Comparison of ENCODE assay signal across 1 cellular context in the genomic region with DNA sequence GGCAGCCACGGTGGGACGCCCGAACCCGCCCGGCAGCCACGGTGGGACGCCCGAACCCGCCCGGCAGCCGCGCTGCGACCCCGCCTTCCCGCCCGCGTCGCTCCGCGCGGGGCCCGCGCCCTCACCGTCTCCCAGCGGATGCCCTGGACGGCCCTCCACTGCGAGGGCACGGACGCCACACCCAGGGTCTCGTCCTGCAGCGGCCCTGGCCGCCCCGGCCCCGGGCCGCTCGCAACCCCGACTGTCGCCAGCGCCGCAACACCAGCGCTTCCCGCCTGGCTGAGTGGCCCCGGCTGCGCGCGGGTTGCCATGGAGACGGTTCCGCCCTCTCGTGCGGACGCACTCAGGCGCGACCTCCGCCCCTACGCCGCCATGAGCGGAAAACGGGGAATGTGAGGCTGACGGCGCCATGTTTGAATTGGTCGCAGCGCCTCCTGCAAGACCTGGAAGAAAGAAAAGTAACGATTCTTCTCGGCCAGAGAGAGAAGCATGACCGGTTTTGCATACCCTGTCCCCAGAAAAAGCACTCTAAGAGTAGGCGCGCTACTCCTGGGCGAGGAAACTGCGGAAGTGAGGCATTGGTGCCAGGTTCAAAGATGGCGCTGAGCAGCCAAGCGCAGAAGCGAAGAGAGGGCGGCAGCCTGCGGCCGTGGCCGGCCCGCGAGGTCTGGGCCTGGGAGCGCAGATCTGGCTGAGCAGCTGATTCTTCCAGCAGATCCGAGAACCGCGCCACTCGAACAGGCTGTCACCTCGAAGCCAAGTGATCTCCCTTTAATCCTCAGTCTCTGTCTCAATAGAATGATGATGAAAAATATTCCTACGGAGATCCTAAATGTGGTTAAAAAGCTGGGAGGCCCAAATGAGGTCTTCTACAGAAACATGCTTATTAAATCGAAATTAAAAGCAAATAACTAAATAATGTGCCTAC.
TF ChIP-seq lines count a peak whose summit lies in the region.

Gene DYNC2I2 (minus strand): TSS at position 432 of the 928 bp plus-strand sequence. CDS start 121 bp downstream, at position 311.

TF ChIP-seq in HepG2, 621 proteins besides CTCF, POLR2A, EP300 and RAD21 (continued from another document and continues in another):
- TF ChIP-seq, protein P1, sequence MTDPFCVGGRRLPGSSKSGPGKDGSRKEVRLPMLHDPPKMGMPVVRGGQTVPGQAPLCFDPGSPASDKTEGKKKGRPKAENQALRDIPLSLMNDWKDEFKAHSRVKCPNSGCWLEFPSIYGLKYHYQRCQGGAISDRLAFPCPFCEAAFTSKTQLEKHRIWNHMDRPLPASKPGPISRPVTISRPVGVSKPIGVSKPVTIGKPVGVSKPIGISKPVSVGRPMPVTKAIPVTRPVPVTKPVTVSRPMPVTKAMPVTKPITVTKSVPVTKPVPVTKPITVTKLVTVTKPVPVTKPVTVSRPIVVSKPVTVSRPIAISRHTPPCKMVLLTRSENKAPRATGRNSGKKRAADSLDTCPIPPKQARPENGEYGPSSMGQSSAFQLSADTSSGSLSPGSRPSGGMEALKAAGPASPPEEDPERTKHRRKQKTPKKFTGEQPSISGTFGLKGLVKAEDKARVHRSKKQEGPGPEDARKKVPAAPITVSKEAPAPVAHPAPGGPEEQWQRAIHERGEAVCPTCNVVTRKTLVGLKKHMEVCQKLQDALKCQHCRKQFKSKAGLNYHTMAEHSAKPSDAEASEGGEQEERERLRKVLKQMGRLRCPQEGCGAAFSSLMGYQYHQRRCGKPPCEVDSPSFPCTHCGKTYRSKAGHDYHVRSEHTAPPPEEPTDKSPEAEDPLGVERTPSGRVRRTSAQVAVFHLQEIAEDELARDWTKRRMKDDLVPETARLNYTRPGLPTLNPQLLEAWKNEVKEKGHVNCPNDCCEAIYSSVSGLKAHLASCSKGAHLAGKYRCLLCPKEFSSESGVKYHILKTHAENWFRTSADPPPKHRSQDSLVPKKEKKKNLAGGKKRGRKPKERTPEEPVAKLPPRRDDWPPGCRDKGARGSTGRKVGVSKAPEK (CRISPR knock-in tag; IDR thresholded peaks at IDR 0.05; ENCODE audit: borderline replicate concordance) = no peak
- TF ChIP-seq TFDP2 (CRISPR knock-in tag; IDR thresholded peaks at IDR 0.05) = peak; percentile 96
- TF ChIP-seq ZNF563 (CRISPR knock-in tag; IDR thresholded peaks at IDR 0.05) = peak; percentile 83
- TF ChIP-seq KLF16 (CRISPR knock-in tag; IDR thresholded peaks at IDR 0.05) = peak in 1 of 2 experiments; percentile 86; a peak in 2 of 4 replicates
- TF ChIP-seq KDM6A (CRISPR knock-in tag; IDR thresholded peaks at IDR 0.05; ENCODE audit: low read depth) = no peak
- peak; percentile 61 to 81 for TF ChIP-seq HMGXB4 (CRISPR knock-in tag; IDR thresholded peaks at IDR 0.05; ENCODE audit: borderline replicate concordance in 1 of 2, low read depth in 1 of 2)
- peak; percentile 78 for TF ChIP-seq MTERF4 (CRISPR knock-in tag; IDR thresholded peaks at IDR 0.05)
- no peak; the same call in 1 of the 2 replicates for TF ChIP-seq HIVEP1 (CRISPR knock-in tag; IDR thresholded peaks at IDR 0.05)
- TF ChIP-seq, protein P2, sequence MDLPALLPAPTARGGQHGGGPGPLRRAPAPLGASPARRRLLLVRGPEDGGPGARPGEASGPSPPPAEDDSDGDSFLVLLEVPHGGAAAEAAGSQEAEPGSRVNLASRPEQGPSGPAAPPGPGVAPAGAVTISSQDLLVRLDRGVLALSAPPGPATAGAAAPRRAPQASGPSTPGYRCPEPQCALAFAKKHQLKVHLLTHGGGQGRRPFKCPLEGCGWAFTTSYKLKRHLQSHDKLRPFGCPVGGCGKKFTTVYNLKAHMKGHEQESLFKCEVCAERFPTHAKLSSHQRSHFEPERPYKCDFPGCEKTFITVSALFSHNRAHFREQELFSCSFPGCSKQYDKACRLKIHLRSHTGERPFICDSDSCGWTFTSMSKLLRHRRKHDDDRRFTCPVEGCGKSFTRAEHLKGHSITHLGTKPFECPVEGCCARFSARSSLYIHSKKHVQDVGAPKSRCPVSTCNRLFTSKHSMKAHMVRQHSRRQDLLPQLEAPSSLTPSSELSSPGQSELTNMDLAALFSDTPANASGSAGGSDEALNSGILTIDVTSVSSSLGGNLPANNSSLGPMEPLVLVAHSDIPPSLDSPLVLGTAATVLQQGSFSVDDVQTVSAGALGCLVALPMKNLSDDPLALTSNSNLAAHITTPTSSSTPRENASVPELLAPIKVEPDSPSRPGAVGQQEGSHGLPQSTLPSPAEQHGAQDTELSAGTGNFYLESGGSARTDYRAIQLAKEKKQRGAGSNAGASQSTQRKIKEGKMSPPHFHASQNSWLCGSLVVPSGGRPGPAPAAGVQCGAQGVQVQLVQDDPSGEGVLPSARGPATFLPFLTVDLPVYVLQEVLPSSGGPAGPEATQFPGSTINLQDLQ (CRISPR knock-in tag; IDR thresholded peaks at IDR 0.05) = no peak
- TF ChIP-seq ZNF768 (CRISPR knock-in tag; IDR thresholded peaks at IDR 0.05) = peak; percentile 39; the same call in 1 of the 2 replicates
- no peak for TF ChIP-seq STAT5B (CRISPR knock-in tag; IDR thresholded peaks at IDR 0.05)
- TF ChIP-seq SIN3A (IDR thresholded peaks at IDR 0.05; ENCODE audit: borderline replicate concordance, low read depth, low read length) = peak; percentile 76
- TF ChIP-seq, protein P3, sequence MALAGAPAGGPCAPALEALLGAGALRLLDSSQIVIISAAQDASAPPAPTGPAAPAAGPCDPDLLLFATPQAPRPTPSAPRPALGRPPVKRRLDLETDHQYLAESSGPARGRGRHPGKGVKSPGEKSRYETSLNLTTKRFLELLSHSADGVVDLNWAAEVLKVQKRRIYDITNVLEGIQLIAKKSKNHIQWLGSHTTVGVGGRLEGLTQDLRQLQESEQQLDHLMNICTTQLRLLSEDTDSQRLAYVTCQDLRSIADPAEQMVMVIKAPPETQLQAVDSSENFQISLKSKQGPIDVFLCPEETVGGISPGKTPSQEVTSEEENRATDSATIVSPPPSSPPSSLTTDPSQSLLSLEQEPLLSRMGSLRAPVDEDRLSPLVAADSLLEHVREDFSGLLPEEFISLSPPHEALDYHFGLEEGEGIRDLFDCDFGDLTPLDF (CRISPR knock-in tag; IDR thresholded peaks at IDR 0.05) = peak; percentile 96
- peak; percentile 97 for TF ChIP-seq ARID4A (CRISPR knock-in tag; IDR thresholded peaks at IDR 0.05; ENCODE audit: borderline replicate concordance)
- TF ChIP-seq, protein P4, sequence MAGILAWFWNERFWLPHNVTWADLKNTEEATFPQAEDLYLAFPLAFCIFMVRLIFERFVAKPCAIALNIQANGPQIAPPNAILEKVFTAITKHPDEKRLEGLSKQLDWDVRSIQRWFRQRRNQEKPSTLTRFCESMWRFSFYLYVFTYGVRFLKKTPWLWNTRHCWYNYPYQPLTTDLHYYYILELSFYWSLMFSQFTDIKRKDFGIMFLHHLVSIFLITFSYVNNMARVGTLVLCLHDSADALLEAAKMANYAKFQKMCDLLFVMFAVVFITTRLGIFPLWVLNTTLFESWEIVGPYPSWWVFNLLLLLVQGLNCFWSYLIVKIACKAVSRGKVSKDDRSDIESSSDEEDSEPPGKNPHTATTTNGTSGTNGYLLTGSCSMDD (CRISPR knock-in tag; IDR thresholded peaks at IDR 0.05) = no peak
- TF ChIP-seq, protein P5, sequence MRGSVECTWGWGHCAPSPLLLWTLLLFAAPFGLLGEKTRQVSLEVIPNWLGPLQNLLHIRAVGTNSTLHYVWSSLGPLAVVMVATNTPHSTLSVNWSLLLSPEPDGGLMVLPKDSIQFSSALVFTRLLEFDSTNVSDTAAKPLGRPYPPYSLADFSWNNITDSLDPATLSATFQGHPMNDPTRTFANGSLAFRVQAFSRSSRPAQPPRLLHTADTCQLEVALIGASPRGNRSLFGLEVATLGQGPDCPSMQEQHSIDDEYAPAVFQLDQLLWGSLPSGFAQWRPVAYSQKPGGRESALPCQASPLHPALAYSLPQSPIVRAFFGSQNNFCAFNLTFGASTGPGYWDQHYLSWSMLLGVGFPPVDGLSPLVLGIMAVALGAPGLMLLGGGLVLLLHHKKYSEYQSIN (CRISPR knock-in tag; IDR thresholded peaks at IDR 0.05; ENCODE audit: borderline replicate concordance) = no peak
- TF ChIP-seq ZNF333 (CRISPR knock-in tag; IDR thresholded peaks at IDR 0.05; ENCODE audit: borderline replicate concordance) = no peak
- TF ChIP-seq ELF1 (CRISPR knock-in tag; IDR thresholded peaks at IDR 0.05) = peak; percentile 90
- TF ChIP-seq ZNF275 (CRISPR knock-in tag; IDR thresholded peaks at IDR 0.05; ENCODE audit: borderline replicate concordance) = peak; percentile 74
- TF ChIP-seq TMF1 (CRISPR knock-in tag; IDR thresholded peaks at IDR 0.05; ENCODE audit: low read depth) = peak; percentile 80; the same call in 1 of the 2 replicates
- peak; percentile 80 for TF ChIP-seq GATAD1 (CRISPR knock-in tag; IDR thresholded peaks at IDR 0.05)
- peak; percentile 90 for TF ChIP-seq YEATS2 (CRISPR knock-in tag; IDR thresholded peaks at IDR 0.05; ENCODE audit: borderline replicate concordance)
- TF ChIP-seq ZNF547 (CRISPR knock-in tag; IDR thresholded peaks at IDR 0.05) = peak; percentile 83; the same call in 1 of the 2 replicates
- peak; percentile 69 for TF ChIP-seq MED1 (CRISPR knock-in tag; IDR thresholded peaks at IDR 0.05)
- TF ChIP-seq PHF8 (CRISPR knock-in tag; IDR thresholded peaks at IDR 0.05) = peak; percentile 83
- no peak for TF ChIP-seq NFIB (CRISPR knock-in tag; IDR thresholded peaks at IDR 0.05; ENCODE audit: borderline replicate concordance)
- TF ChIP-seq JUN (CRISPR knock-in tag; IDR thresholded peaks at IDR 0.05) = peak; percentile 44; the same call in 1 of the 2 replicates
- no peak for TF ChIP-seq GTF2F1 (IDR thresholded peaks at IDR 0.05; ENCODE audit: low read length)
